ENCODE assay signal across 1 cellular context in the genomic region with DNA sequence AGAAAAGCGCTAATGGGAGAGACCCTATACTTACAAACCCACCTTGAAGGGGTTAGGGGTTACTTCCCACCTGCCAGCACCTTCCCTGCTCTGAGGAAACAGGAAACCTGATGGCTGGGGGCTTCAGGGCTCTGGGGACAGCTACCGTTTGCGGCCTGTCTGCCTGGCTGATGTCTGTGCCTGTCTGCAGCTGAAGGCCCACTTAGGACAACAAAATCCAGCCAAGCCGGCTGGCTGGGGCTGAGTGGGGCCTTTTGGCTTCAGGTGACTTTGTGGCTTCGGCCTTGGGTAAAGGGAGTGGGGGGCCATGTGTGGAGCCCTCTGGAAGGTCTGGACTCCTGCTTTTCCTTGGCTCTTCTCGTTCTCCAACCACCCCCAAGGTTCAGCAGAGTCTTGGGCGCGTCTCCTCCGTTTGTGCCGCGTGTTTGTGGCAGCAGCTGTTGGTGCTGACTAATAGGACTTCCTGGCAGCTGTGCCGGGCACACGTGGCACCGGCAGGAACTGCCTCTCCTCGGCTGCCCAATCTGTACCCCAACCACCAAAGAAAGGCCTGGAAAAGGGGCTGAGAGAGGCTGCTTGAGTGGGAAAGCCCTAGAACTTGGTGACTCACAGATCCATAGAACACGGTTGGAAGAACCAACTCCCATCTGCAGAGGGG.
TF ChIP-seq lines count a peak whose summit lies in the region.

No MANE protein-coding gene starts in this region.

TF ChIP-seq in IMR-90, 13 proteins besides CTCF, POLR2A, EP300 and RAD21:
- TF ChIP-seq RCOR1 (IDR thresholded peaks at IDR 0.05; ENCODE audit: insufficient replicate concordance, low read length) (no peak), FOS (IDR thresholded peaks at IDR 0.05; ENCODE audit: low read depth, low read length) (no peak), CHD1 (IDR thresholded peaks at IDR 0.05; ENCODE audit: low read depth, low read length) (no peak), BHLHE40 (IDR thresholded peaks at IDR 0.05; ENCODE audit: low read depth, low read length) (no peak)
